ENCODE assay signal across 1 cellular context in genomic region chr9:129665814-129666511, GRCh38.
TF ChIP-seq lines count a peak whose summit lies in the region.

No MANE protein-coding gene starts in this region.

TF ChIP-seq in H1, 55 proteins besides CTCF, POLR2A, EP300 and RAD21:
- no peak for TF ChIP-seq HDAC6 (IDR thresholded peaks at IDR 0.05; ENCODE audit: low read depth, low read length)
- TF ChIP-seq SP1 (IDR thresholded peaks at IDR 0.05; ENCODE audit: low read depth, low read length), result no peak
- TF ChIP-seq MAX (IDR thresholded peaks at IDR 0.05), result no peak
- TF ChIP-seq CREB1 (IDR thresholded peaks at IDR 0.05), result peak; percentile 55; the same call in 1 of the 2 replicates
- no peak for TF ChIP-seq KDM1A (IDR thresholded peaks at IDR 0.05; ENCODE audit: borderline replicate concordance, low read length)
- TF ChIP-seq EGR1 (IDR thresholded peaks at IDR 0.05; ENCODE audit: borderline replicate concordance, low read depth, low read length), result no peak
- TF ChIP-seq CBX8 (IDR thresholded peaks at IDR 0.05; ENCODE audit: borderline replicate concordance, low read depth, low read length), result no peak
- no peak for TF ChIP-seq FOSL1 (IDR thresholded peaks at IDR 0.05; ENCODE audit: insufficient read depth, low read depth, low read length)
- TF ChIP-seq CEBPB (IDR thresholded peaks at IDR 0.05; ENCODE audit: low read depth, low read length), result no peak
- TF ChIP-seq RBBP5 (IDR thresholded peaks at IDR 0.05; ENCODE audit: borderline replicate concordance, low read depth, low read length), result 0 out of 2 replicates have a peak, but pooled peaks have one; percentile 42
- TF ChIP-seq CHD1 (IDR thresholded peaks at IDR 0.05; ENCODE audit: low read depth, low read length), result no peak
- TF ChIP-seq NANOG (IDR thresholded peaks at IDR 0.05; ENCODE audit: insufficient read depth, low read depth, low read length, poor library complexity, severe bottlenecking), result no peak
- peak; percentile 70 for TF ChIP-seq KDM4A (IDR thresholded peaks at IDR 0.05; ENCODE audit: low read depth, low read length, severe bottlenecking)
TF ChIP-seq in H1: peak in this region for 3.
